ENCODE assay signal across 27 cellular contexts in the genomic region with DNA sequence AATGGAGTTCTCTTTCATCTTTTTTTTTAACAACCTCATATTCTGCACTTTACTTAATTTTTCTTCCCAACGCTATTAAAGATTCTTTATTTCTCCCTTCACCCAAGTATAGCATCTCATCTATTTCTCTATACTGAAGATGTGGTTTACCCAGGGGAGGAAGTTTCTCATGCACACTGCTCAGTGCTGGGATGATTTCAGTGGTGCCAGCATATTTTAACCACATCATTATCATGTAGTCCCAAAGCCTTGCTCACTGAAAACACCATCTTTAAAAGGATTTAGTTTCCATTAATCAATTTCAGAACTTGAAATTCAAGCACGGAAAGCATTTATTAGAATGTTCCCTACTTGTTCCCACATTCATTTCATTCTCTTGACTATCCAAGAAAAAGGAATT.
DNase-seq lines count a peak whose midpoint lies in the region; ATAC-seq and TF ChIP-seq lines count a peak whose summit lies in the region.
"Had no signal": no experiment of that assay in that cellular context is flagged by ENCODE, and none has a peak within 500 bp of the region (broad histone marks: within the 10 kb centered on the region; RNA-seq: fewer than 3 reads in every experiment).

No MANE protein-coding gene starts in this region.

- peak overlapping the region; percentile 43 for H3K4me3 ChIP-seq in SJCRH30
- H3K4me3 ChIP-seq in astrocyte of the spinal cord (ENCODE audit: low read depth, low read length) = no peak overlapping the region
- H3K4me3 ChIP-seq in uterus = peak overlapping the region in 1 of 2 donors; percentile 4
- H3K4me3 ChIP-seq: BLaER1, gastroesophageal sphincter, lung, PC-9 had no signal

- peak overlapping the region; percentile 10 to 56 (median 52) for H3K4me3 Mint-ChIP-seq in nephron
- H3K4me3 Mint-ChIP-seq: IgD-negative memory B cell; nephron progenitor cell; stimulated activated naive CD8-positive, alpha-beta T cell treated with anti-CD3 and anti-CD28 coated beads, Interleukin-15, Interleukin-2, amounts not matched to agents 100 ng/mL and 50 ng/mL, for 24 hours; T-helper 1 cell treated with Interleukin-12 subunit alpha and Interleukin-12 subunit beta and Interleukin-4 antibody, amounts not matched to agents 30 μg/mL and 1 μg/mL, for 36 hours had no signal

- ATAC-seq in GM19023 (IDR thresholded peaks at IDR 0.05; ENCODE audit: unreplicated experiment) = no peak
- ATAC-seq: activated CD4-positive, CD25-positive, alpha-beta regulatory T cell treated with anti-CD3 and anti-CD28 coated beads, Interleukin-2, amount 50 U/mL, for 24 hours; gastroesophageal sphincter; SK-N-SH treated with all-trans-retinoic acid at 6 μM for 48 hours had no signal

- in situ Hi-C loops in astrocyte of the spinal cord (cut with HindIII; ENCODE audit: low sequenced_read_pairs) = no loop called here

- no peak for TF ChIP-seq CTCF in astrocyte of the spinal cord (IDR thresholded peaks at IDR 0.05; ENCODE audit: low read depth, low read length)
- no peak for TF ChIP-seq CTCF in nephron (IDR thresholded peaks at IDR 0.05; ENCODE audit: unreplicated experiment in 3 of 3)
- no peak for TF ChIP-seq CTCF in uterus (IDR thresholded peaks at IDR 0.05)

- H3K9me3 Mint-ChIP-seq in nephron = peaks cover 3% of the 10 kb centered on the region

- H3K4me1 ChIP-seq in SJCRH30 (peaks cover 10% of the 10 kb centered on the region), uterus (peaks cover 0 to 4% of the 10 kb centered on the region in 2 donors)
- H3K4me1 ChIP-seq: BLaER1, breast epithelium, Caco-2 had no signal

- peak overlapping the region; percentile 86 to 88 (median 88) for H3K27ac Mint-ChIP-seq in nephron
- H3K27ac Mint-ChIP-seq: IgD-negative memory B cell; nephron progenitor cell; stimulated activated naive CD8-positive, alpha-beta T cell treated with anti-CD3 and anti-CD28 coated beads, Interleukin-15, Interleukin-2, amounts not matched to agents 100 ng/mL and 50 ng/mL, for 24 hours; T-helper 1 cell treated with Interleukin-12 subunit alpha and Interleukin-12 subunit beta and Interleukin-4 antibody, amounts not matched to agents 30 μg/mL and 1 μg/mL, for 36 hours had no signal

- DNase-seq in SJCRH30 (peak in 1 of 2 experiments; percentile 44), astrocyte of the spinal cord (ENCODE audit: low read depth, low spot score) (peak; percentile 16), uterus (no peak), AG08395 (ENCODE audit: low spot score) (no peak)
- no peak for DNase-seq in activated T-cell treated with anti-CD3 and anti-CD28 coated beads, Interleukin-2, amount 50 U/mL, for 48 hours
- DNase-seq: activated CD4-positive, alpha-beta T cell treated with anti-CD3 and anti-CD28 coated beads, Interleukin-2, amount 50 U/mL, for 48 hours; activated naive CD4-positive, alpha-beta T cell treated with Interleukin-2 at 50 U/mL for 16 hours; Caco-2; effector CD4-positive, alpha-beta T cell; GF-D8; NCI-H1694 treated with DMSO at 0.1 percent for 48 hours; NCI-H510A treated with DMSO at 0.1 percent for 48 hours; nephron progenitor cell; NK-92 treated with Interleukin-12 subunit alpha and Interleukin-12 subunit beta, amount 100 ng/mL, for 24 hours; PC-9; stimulated activated CD4-positive, alpha-beta T cell treated with anti-CD3 and anti-CD28 coated beads, Interleukin-1b, Interleukin-23, amount 100 ng/mL, for 48 hours had no signal

- H3K4me1 Mint-ChIP-seq in nephron = peaks cover 38% of the 10 kb centered on the region
- H3K4me1 Mint-ChIP-seq: IgD-negative memory B cell had no signal

- no peak for TF ChIP-seq POLR2A in uterus (IDR thresholded peaks at IDR 0.05)

- H3K27me3 Mint-ChIP-seq in nephron (ENCODE audit: low read depth) = peaks cover 3% of the 10 kb centered on the region
- H3K27me3 Mint-ChIP-seq: IgD-negative memory B cell; stimulated activated naive CD8-positive, alpha-beta T cell treated with anti-CD3 and anti-CD28 coated beads, Interleukin-15, Interleukin-2, amounts not matched to agents 100 ng/mL and 50 ng/mL, for 24 hours had no signal

- H3K27ac ChIP-seq in SJCRH30 (peak overlapping the region; percentile 73), uterus (peak overlapping the region; percentile 3 to 31)
- H3K27ac ChIP-seq: BLaER1, gastroesophageal sphincter, PC-9 had no signal

- H3K9me3 ChIP-seq in SJCRH30 (replicated peaks) = no peaks in the 10 kb centered on the region
- no peaks in the 10 kb centered on the region for H3K9me3 ChIP-seq in uterus
- H3K9me3 ChIP-seq: BLaER1, breast epithelium, Caco-2, gastroesophageal sphincter had no signal

- H3K36me3 Mint-ChIP-seq in nephron (ENCODE audit: low read depth) = peaks cover 16% of the 10 kb centered on the region
- H3K36me3 Mint-ChIP-seq: IgD-negative memory B cell had no signal

- intact Hi-C loops in uterus (cut with DNase I; ENCODE audit: low total_unique reads) = no loop called here

- H3K36me3 ChIP-seq in SJCRH30 (peaks cover 3% of the 10 kb centered on the region; the same call in 1 of the 2 replicates), uterus (no peaks in the 10 kb centered on the region)
- H3K36me3 ChIP-seq: BLaER1, breast epithelium, gastroesophageal sphincter had no signal

- H3K27me3 ChIP-seq in SJCRH30 (no peaks in the 10 kb centered on the region), uterus (no peaks in the 10 kb centered on the region)
- H3K27me3 ChIP-seq: BLaER1, breast epithelium, gastroesophageal sphincter had no signal
